Comparison of ENCODE assay signal across 2 cellular contexts in genomic region chr9:28899267-28899666, GRCh38.
TF ChIP-seq lines count a peak whose summit lies in the region.

No MANE protein-coding gene starts in this region.

TF ChIP-seq in GM23338, 12 proteins besides CTCF, POLR2A, EP300 and RAD21 (continued from another document):
- no peak for TF ChIP-seq ETS1 (IDR thresholded peaks at IDR 0.05)
- TF ChIP-seq REST (IDR thresholded peaks at IDR 0.05; ENCODE audit: unreplicated experiment) = no peak
- no peak for TF ChIP-seq ZNF462 (CRISPR knock-in tag; IDR thresholded peaks at IDR 0.05)
- TF ChIP-seq POLR2AphosphoS5 (IDR thresholded peaks at IDR 0.05; ENCODE audit: low read depth) = no peak
- no peak for TF ChIP-seq CREB1 (CRISPR knock-in tag; IDR thresholded peaks at IDR 0.05; ENCODE audit: low read depth)
- no peak for TF ChIP-seq JUNB (IDR thresholded peaks at IDR 0.05; ENCODE audit: unreplicated experiment)
- TF ChIP-seq EZH2 (IDR thresholded peaks at IDR 0.05; ENCODE audit: low read depth, unreplicated experiment) = no peak
- TF ChIP-seq STAT1 (IDR thresholded peaks at IDR 0.05; ENCODE audit: unreplicated experiment) = no peak
- TF ChIP-seq ZNF114 (CRISPR knock-in tag; IDR thresholded peaks at IDR 0.05) = no peak

TF ChIP-seq in H1, 55 proteins besides CTCF, POLR2A, EP300 and RAD21 (continued from another document):
- TF ChIP-seq RFX5 (IDR thresholded peaks at IDR 0.05; ENCODE audit: borderline replicate concordance, low read depth, low read length) (no peak), TEAD4 (IDR thresholded peaks at IDR 0.05; ENCODE audit: low read depth, low read length) (no peak), SP2 (IDR thresholded peaks at IDR 0.05; ENCODE audit: low read length) (no peak), FOSL1 (IDR thresholded peaks at IDR 0.05; ENCODE audit: insufficient read depth, low read depth, low read length) (no peak), JUN (IDR thresholded peaks at IDR 0.05; ENCODE audit: low read depth, low read length) (no peak), ATF3 (IDR thresholded peaks at IDR 0.05; ENCODE audit: insufficient read depth, low read depth, low read length) (no peak)
